2 cellular contexts compared by ENCODE assay signal in genomic region chr10:104077282-104078151, GRCh38.
TF ChIP-seq lines count a peak whose summit lies in the region.

No MANE protein-coding gene starts in this region.

TF ChIP-seq in HCT116, 20 proteins besides CTCF, POLR2A, EP300 and RAD21:
- TF ChIP-seq ELF1 (IDR thresholded peaks at IDR 0.05; ENCODE audit: borderline replicate concordance, low read depth) (no peak), SRF (IDR thresholded peaks at IDR 0.05; ENCODE audit: low read depth) (no peak), ATF3 (IDR thresholded peaks at IDR 0.05) (no peak), EZH2 (IDR thresholded peaks at IDR 0.05) (no peak), REST (IDR thresholded peaks at IDR 0.05; ENCODE audit: low read depth) (no peak), SIN3A (IDR thresholded peaks at IDR 0.05; ENCODE audit: low read depth) (no peak), YY1 (IDR thresholded peaks at IDR 0.05; ENCODE audit: extremely low read depth, insufficient replicate concordance, low read depth, low read length) (no peak), ZNF274 (IDR thresholded peaks at IDR 0.05; ENCODE audit: low read depth, low read length) (no peak), EZH2phosphoT487 (IDR thresholded peaks at IDR 0.05; ENCODE audit: borderline replicate concordance) (no peak), CEBPB (IDR thresholded peaks at IDR 0.05; ENCODE audit: low read depth) (no peak), CBX3 (IDR thresholded peaks at IDR 0.05; ENCODE audit: low read depth) (no peak), SP1 (IDR thresholded peaks at IDR 0.05; ENCODE audit: low read depth) (no peak)
TF ChIP-seq in HCT116: peak in this region for 0.

TF ChIP-seq in endothelial cell of umbilical vein, 7 proteins besides CTCF, POLR2A, EP300 and RAD21:
- no peak for TF ChIP-seq MAX (IDR thresholded peaks at IDR 0.05; ENCODE audit: insufficient read depth, insufficient read length)
- no peak for TF ChIP-seq GATA2 (IDR thresholded peaks at IDR 0.05; ENCODE audit: insufficient read depth, insufficient read length, low read depth, low read length)
- no peak for TF ChIP-seq POLR2AphosphoS5 (IDR thresholded peaks at IDR 0.05; ENCODE audit: insufficient read depth, low read depth, low read length)
- no peak for TF ChIP-seq FOS (IDR thresholded peaks at IDR 0.05; ENCODE audit: borderline replicate concordance, insufficient read depth, low read length)
- TF ChIP-seq MYC (IDR thresholded peaks at IDR 0.05; ENCODE audit: low read depth, low read length), result no peak
- TF ChIP-seq EZH2 (IDR thresholded peaks at IDR 0.05; ENCODE audit: borderline replicate concordance, low read depth, low read length, severe bottlenecking), result no peak
- no peak for TF ChIP-seq JUN (IDR thresholded peaks at IDR 0.05; ENCODE audit: borderline replicate concordance, insufficient read depth, insufficient read length, low read depth)
